Comparison of ENCODE assay signal across 23 cellular contexts in genomic region chr5:168658394-168658793, GRCh38.
DNase-seq lines count a peak whose midpoint lies in the region; ATAC-seq, FAIRE-seq and TF ChIP-seq lines count a peak whose summit lies in the region.
"Had no signal": no experiment of that assay in that cellular context is flagged by ENCODE, and none has a peak within 500 bp of the region (broad histone marks: within the 10 kb centered on the region; RNA-seq: fewer than 3 reads in every experiment).

No MANE protein-coding gene starts in this region.

- H2BK5ac ChIP-seq in H1 (ENCODE audit: low read depth, low read length): no peak overlapping the region
- H2BK5ac ChIP-seq in neuronal stem cell (ENCODE audit: low read length): no peak overlapping the region

- H3K14ac ChIP-seq in H1 (ENCODE audit: insufficient read length): no peak overlapping the region
- no peak overlapping the region for H3K14ac ChIP-seq in neuronal stem cell (ENCODE audit: low read length)

- H3K27me3 ChIP-seq in H1 (replicated peaks in 1 of 4; ENCODE audit: control insufficient read depth in 3 of 4, extremely low read depth in 1 of 4, insufficient read depth in 3 of 4, low read length in 3 of 4) (no peaks in the 10 kb centered on the region), neuronal stem cell (ENCODE audit: control insufficient read depth in 3 of 3, insufficient read depth in 3 of 3, low read depth in 1 of 3, low read length in 3 of 3) (peaks cover 0 to 6% (median 0%) of the 10 kb centered on the region in 3 experiments), PC-9 (ENCODE audit: insufficient read depth, low read depth) (peaks cover 9% of the 10 kb centered on the region)
- H3K27me3 ChIP-seq: right lobe of liver had no signal

- TF ChIP-seq POLR2A in H1 (IDR thresholded peaks at IDR 0.05; ENCODE audit: control extremely low read depth in 1 of 2, low read depth in 2 of 2, low read length in 2 of 2): no peak

- H3K9me3 ChIP-seq in H1 (ENCODE audit: insufficient read depth in 2 of 2, low read depth in 1 of 2, low read length in 1 of 2) (no peaks in the 10 kb centered on the region), neuronal stem cell (replicated peaks in 1 of 2; ENCODE audit: control insufficient read depth in 2 of 2, insufficient read depth in 1 of 2, low read depth in 1 of 2, low read length in 2 of 2) (no peaks in the 10 kb centered on the region), PC-9 (ENCODE audit: insufficient read depth, low read depth) (no peaks in the 10 kb centered on the region)
- H3K9me3 ChIP-seq: right lobe of liver had no signal

- no peaks in the 10 kb centered on the region for H3K27me3 Mint-ChIP-seq in activated CD4-positive, alpha-beta T cell treated with anti-CD3 and anti-CD28 coated beads for 36 hours
- peaks cover 9% of the 10 kb centered on the region for H3K27me3 Mint-ChIP-seq in activated T-cell treated with anti-CD3 and anti-CD28 coated beads, Interleukin-2, amount 50 U/mL, for 72 hours (ENCODE audit: low read depth)
- H3K27me3 Mint-ChIP-seq: activated naive CD8-positive, alpha-beta T cell treated with anti-CD3 and anti-CD28 coated beads, Interleukin-2, amount 50 U/mL, for 24 hours had no signal

- peak overlapping the region; percentile 72 for H2AFZ ChIP-seq in H1 (ENCODE audit: low read length)
- H2AFZ ChIP-seq in neuronal stem cell (ENCODE audit: low read length): peak overlapping the region; percentile 33
- H2AFZ ChIP-seq in PC-9: no peak overlapping the region
- H2AFZ ChIP-seq: parathyroid adenoma had no signal

- no peak for DNase-seq in H1 (ENCODE audit: low read depth in 1 of 2, low spot score in 2 of 2)
- no peak for DNase-seq in left ventricle myocardium superior
- no peak for DNase-seq in neuronal stem cell (ENCODE audit: low spot score)
- DNase-seq in GM19238 (ENCODE audit: insufficient read length, low spot score): no peak
- DNase-seq in activated CD4-positive, alpha-beta T cell treated with anti-CD3 and anti-CD28 coated beads for 36 hours: no peak
- no peak for DNase-seq in PC-9
- no peak for DNase-seq in activated T-cell treated with anti-CD3 and anti-CD28 coated beads, Interleukin-2, amount 50 U/mL, for 72 hours
- DNase-seq: activated CD4-positive, alpha-beta T cell treated with anti-CD3 and anti-CD28 coated beads, Interleukin-2, amount 10 ng/mL, durations not matched to agents 24 days and 14 days; activated naive CD8-positive, alpha-beta T cell treated with anti-CD3 and anti-CD28 coated beads, Interleukin-2, amount 50 U/mL, for 24 hours; activated T-cell treated with anti-CD3 and anti-CD28 coated beads, Interleukin-2, amount 50 U/mL, for 4 hours; CD4-positive, CD25-positive, alpha-beta regulatory T cell; foreskin melanocyte; KG1; MM.1S; NCI-H1417 treated with DMSO at 0.1 percent for 48 hours; NCI-H2081; right lobe of liver; stimulated activated naive CD4-positive, alpha-beta T cell had no signal

- POLR2A ChIA-PET in H1 (lab: Charles Lee; ENCODE audit: partially characterized antibody) (interaction anchor here (0.8 to 1.1 kb wide), 2 partner anchors 15 to 125 kb away, joined by 3 to 4 read pairs; no protein-coding TSS in a partner anchor), PC-9 (lab: Charles Lee; ENCODE audit: unreplicated experiment) (no interaction called here)
- POLR2A ChIA-PET in activated CD4-positive, alpha-beta T cell treated with anti-CD3 and anti-CD28 coated beads for 36 hours (lab: Charles Lee): no interaction called here

- no peak overlapping the region for H3K23ac ChIP-seq in H1 (ENCODE audit: insufficient read length)
- H3K23ac ChIP-seq in neuronal stem cell (ENCODE audit: low read depth, low read length, poor library complexity): no peak overlapping the region

- H2BK120ac ChIP-seq in H1 (replicated peaks; ENCODE audit: low read depth, low read length) (no peak overlapping the region), neuronal stem cell (ENCODE audit: low read depth, low read length) (no peak overlapping the region)

- no peak overlapping the region for H4K5ac ChIP-seq in H1 (ENCODE audit: insufficient read length, low read depth, low read length)

- WGBS in H1 (ENCODE audit: extremely low coverage in 1 of 2, insufficient coverage in 1 of 2, insufficient read length in 1 of 2, insufficient replicate concordance in 2 of 2, low coverage in 1 of 2, low lambda C conversion rate in 2 of 2, missing lambda C conversion rate in 1 of 2), 2 experiments: 91% methylated on average over 2 of the region's 2 CpGs; no CpG with 5 or more reads in 1 of the 2 experiments
- WGBS in neuronal stem cell (ENCODE audit: extremely low coverage in 2 of 2, insufficient read length in 2 of 2, insufficient replicate concordance in 1 of 2), 2 donors: no CpG with 5 or more reads among the region's 2 CpGs

- H3K9me3 Mint-ChIP-seq in activated CD4-positive, alpha-beta T cell treated with anti-CD3 and anti-CD28 coated beads for 36 hours (ENCODE audit: low read depth): no peaks in the 10 kb centered on the region
- H3K9me3 Mint-ChIP-seq in activated T-cell treated with anti-CD3 and anti-CD28 coated beads, Interleukin-2, amount 50 U/mL, for 72 hours: no peaks in the 10 kb centered on the region
- H3K9me3 Mint-ChIP-seq: activated CD4-positive, alpha-beta T cell treated with anti-CD3 and anti-CD28 coated beads, Interleukin-2, amount 10 ng/mL, durations not matched to agents 24 days and 14 days; activated naive CD8-positive, alpha-beta T cell treated with anti-CD3 and anti-CD28 coated beads, Interleukin-2, amount 50 U/mL, for 24 hours; activated T-cell treated with anti-CD3 and anti-CD28 coated beads, Interleukin-2, amount 50 U/mL, for 4 hours; CD4-positive, CD25-positive, alpha-beta regulatory T cell; neural crest cell had no signal

- no peak overlapping the region for H3K9ac ChIP-seq in H1 (replicated peaks in 1 of 4; ENCODE audit: extremely low read depth in 1 of 4, low read depth in 3 of 4, low read length in 3 of 4)
- H3K9ac ChIP-seq in neuronal stem cell (ENCODE audit: low read depth, low read length, poor library complexity): no peak overlapping the region
- H3K9ac ChIP-seq: parathyroid adenoma had no signal

- TF ChIP-seq RAD21 in H1 (IDR thresholded peaks at IDR 0.05 in 1 of 2, conservative IDR thresholded peaks at IDR 0.05 in 1 of 2; ENCODE audit: low read depth in 2 of 2, low read length in 2 of 2): no peak

- H2BK20ac ChIP-seq in H1 (ENCODE audit: low read length): no peak overlapping the region

- H3K18ac ChIP-seq in H1 (ENCODE audit: extremely low read depth, low read length) (no peak overlapping the region), neuronal stem cell (ENCODE audit: low read length) (no peak overlapping the region)

- no peaks in the 10 kb centered on the region for H3K36me3 Mint-ChIP-seq in activated CD4-positive, alpha-beta T cell treated with anti-CD3 and anti-CD28 coated beads for 36 hours (ENCODE audit: low read depth)
- no peaks in the 10 kb centered on the region for H3K36me3 Mint-ChIP-seq in activated T-cell treated with anti-CD3 and anti-CD28 coated beads, Interleukin-2, amount 50 U/mL, for 72 hours (ENCODE audit: insufficient read depth in 2 of 2)
- H3K36me3 Mint-ChIP-seq: CD4-positive, CD25-positive, alpha-beta regulatory T cell had no signal

- no peak overlapping the region for H3K27ac ChIP-seq in H1 (ENCODE audit: low read depth, low read length)
- no peak overlapping the region for H3K27ac ChIP-seq in neuronal stem cell (replicated peaks; ENCODE audit: low read length)
- no peak overlapping the region for H3K27ac ChIP-seq in PC-9
- H3K27ac ChIP-seq: parathyroid adenoma, right lobe of liver, VCaP had no signal

- CTCF ChIA-PET in H1 (lab: Charles Lee; ENCODE audit: partially characterized antibody) (interaction anchor here (0.5 to 1.0 kb wide), 3 partner anchors 9 to 257 kb away, joined by 3 read pairs; partner anchors contain the start of gene RARS1), PC-9 (lab: Charles Lee) (no interaction called here)
- CTCF ChIA-PET in activated CD4-positive, alpha-beta T cell treated with anti-CD3 and anti-CD28 coated beads for 36 hours (lab: Charles Lee): no interaction called here

- H3K4me1 ChIP-seq in H1 (replicated peaks in 1 of 4; ENCODE audit: control insufficient read depth in 3 of 4, insufficient read depth in 4 of 4, low read length in 3 of 4) (0 out of 7 replicates have a peak, but pooled peaks cover 0 to 3% (median 0%) of the 10 kb centered on the region in 4 experiments), neuronal stem cell (ENCODE audit: control insufficient read depth in 2 of 2, insufficient read depth in 1 of 2, low read depth in 1 of 2, low read length in 2 of 2) (peaks cover 0 to 12% of the 10 kb centered on the region in 2 donors), PC-9 (replicated peaks; ENCODE audit: insufficient read depth) (no peaks in the 10 kb centered on the region)
- H3K4me1 ChIP-seq: parathyroid adenoma had no signal

- no peaks in the 10 kb centered on the region for H4K20me1 ChIP-seq in H1 (replicated peaks in 1 of 2; ENCODE audit: control insufficient read depth in 1 of 2, insufficient read depth in 2 of 2, low read length in 2 of 2)
- no peaks in the 10 kb centered on the region for H4K20me1 ChIP-seq in PC-9 (ENCODE audit: insufficient read depth)

- TF ChIP-seq CTCF in H1 (IDR thresholded peaks at IDR 0.05; ENCODE audit: control extremely low read depth in 1 of 3, insufficient read depth in 1 of 3, low read depth in 1 of 3, low read length in 3 of 3): no peak
- no peak for TF ChIP-seq CTCF in PC-9 (conservative IDR thresholded peaks at IDR 0.05)

- H3K4ac ChIP-seq in H1 (replicated peaks; ENCODE audit: insufficient read length, low read depth, low read length) (no peak overlapping the region), neuronal stem cell (ENCODE audit: low read length) (no peak overlapping the region)

- no TSS peak for BruUV-seq in PC-9 (replicated peaks; lab: Mats Ljungman, UMichigan)

- H3K4me3 ChIP-seq in H1 (ENCODE audit: extremely low read depth in 1 of 4, insufficient read depth in 2 of 4, low read depth in 3 of 4, low read length in 4 of 4) (no peak overlapping the region), neuronal stem cell (ENCODE audit: low read length in 2 of 2) (no peak overlapping the region), PC-9 (no peak overlapping the region)
- H3K4me3 ChIP-seq: right lobe of liver had no signal

- no peak overlapping the region for H3K56ac ChIP-seq in H1 (replicated peaks; ENCODE audit: insufficient read length, low read depth, low read length)

- H3F3A ChIP-seq in PC-9 (ENCODE audit: insufficient read depth, low read depth): no peaks in the 10 kb centered on the region

- no peak overlapping the region for H4K8ac ChIP-seq in H1 (ENCODE audit: extremely low read depth, insufficient read depth, low read length)
- H4K8ac ChIP-seq in neuronal stem cell (ENCODE audit: low read depth, low read length): no peak overlapping the region

- H3K23me2 ChIP-seq in H1 (ENCODE audit: low read depth, low read length): no peaks in the 10 kb centered on the region

- no peak overlapping the region for H3K27ac Mint-ChIP-seq in activated CD4-positive, alpha-beta T cell treated with anti-CD3 and anti-CD28 coated beads for 36 hours
- no peak overlapping the region for H3K27ac Mint-ChIP-seq in activated T-cell treated with anti-CD3 and anti-CD28 coated beads, Interleukin-2, amount 50 U/mL, for 72 hours
- H3K27ac Mint-ChIP-seq: activated CD4-positive, alpha-beta T cell treated with anti-CD3 and anti-CD28 coated beads, Interleukin-2, amount 10 ng/mL, durations not matched to agents 24 days and 14 days; activated naive CD8-positive, alpha-beta T cell treated with anti-CD3 and anti-CD28 coated beads, Interleukin-2, amount 50 U/mL, for 24 hours; CD4-positive, CD25-positive, alpha-beta regulatory T cell had no signal

- H3K79me2 ChIP-seq in H1 (ENCODE audit: control insufficient read depth in 1 of 2, insufficient read depth in 2 of 2, low read length in 2 of 2): no peaks in the 10 kb centered on the region
- H3K79me2 ChIP-seq in PC-9 (ENCODE audit: low read depth): no peaks in the 10 kb centered on the region
- H3K79me2 ChIP-seq: parathyroid adenoma had no signal

- ATAC-seq in SK-N-SH treated with all-trans-retinoic acid at 6 μM for 48 hours (no peak), left ventricle myocardium superior (peak; percentile 75)
- ATAC-seq in activated CD4-positive, alpha-beta T cell treated with anti-CD3 and anti-CD28 coated beads for 36 hours: no peak
- ATAC-seq in activated T-cell treated with anti-CD3 and anti-CD28 coated beads, Interleukin-2, amount 50 U/mL, for 72 hours (replicated peaks in 1 of 2): no peak
- ATAC-seq: activated naive CD8-positive, alpha-beta T cell treated with anti-CD3 and anti-CD28 coated beads, Interleukin-2, amount 50 U/mL, for 24 hours; activated T-cell treated with anti-CD3 and anti-CD28 coated beads, Interleukin-2, amount 50 U/mL, for 4 hours had no signal

- H4K91ac ChIP-seq in H1 (replicated peaks; ENCODE audit: insufficient read length, low read length): no peak overlapping the region
- H4K91ac ChIP-seq in neuronal stem cell (ENCODE audit: low read depth, low read length, poor library complexity): no peak overlapping the region

- H3K4me2 ChIP-seq in H1 (ENCODE audit: insufficient read depth in 1 of 2, low read depth in 2 of 2, low read length in 2 of 2) (no peak overlapping the region), neuronal stem cell (ENCODE audit: insufficient read depth, low read length, poor library complexity, severe bottlenecking) (no peak overlapping the region), PC-9 (no peak overlapping the region)

- H2BK12ac ChIP-seq in H1 (ENCODE audit: low read depth, low read length) (no peak overlapping the region), neuronal stem cell (ENCODE audit: low read length) (no peak overlapping the region)

- H3K36me3 ChIP-seq in H1 (ENCODE audit: control insufficient read depth in 2 of 4, insufficient read depth in 4 of 4, low read length in 3 of 4): no peaks in the 10 kb centered on the region
- peaks cover 0 to 1% of the 10 kb centered on the region in 2 donors for H3K36me3 ChIP-seq in neuronal stem cell (replicated peaks in 1 of 2; ENCODE audit: control insufficient read depth in 2 of 2, insufficient read depth in 2 of 2, low read length in 2 of 2)
- no peaks in the 10 kb centered on the region for H3K36me3 ChIP-seq in PC-9 (ENCODE audit: low read depth)
- H3K36me3 ChIP-seq: right lobe of liver had no signal

- no peaks in the 10 kb centered on the region for H3K4me1 Mint-ChIP-seq in activated CD4-positive, alpha-beta T cell treated with anti-CD3 and anti-CD28 coated beads for 36 hours
- no peaks in the 10 kb centered on the region for H3K4me1 Mint-ChIP-seq in activated T-cell treated with anti-CD3 and anti-CD28 coated beads, Interleukin-2, amount 50 U/mL, for 72 hours (ENCODE audit: low read depth)
- H3K4me1 Mint-ChIP-seq: activated CD4-positive, alpha-beta T cell treated with anti-CD3 and anti-CD28 coated beads, Interleukin-2, amount 10 ng/mL, durations not matched to agents 24 days and 14 days; activated naive CD8-positive, alpha-beta T cell treated with anti-CD3 and anti-CD28 coated beads, Interleukin-2, amount 50 U/mL, for 24 hours; CD4-positive, CD25-positive, alpha-beta regulatory T cell had no signal

- H2BK15ac ChIP-seq in H1 (ENCODE audit: low read length) (no peak overlapping the region), neuronal stem cell (ENCODE audit: low read length) (no peak overlapping the region)

- no peak for FAIRE-seq in H1 (lab: Jason Lieb, UNC)
- FAIRE-seq: GM18507 had no signal

- no peaks in the 10 kb centered on the region for H3K9me2 ChIP-seq in PC-9 (ENCODE audit: insufficient read depth)

- H3K79me1 ChIP-seq in H1 (ENCODE audit: low read depth, low read length) (no peaks in the 10 kb centered on the region), neuronal stem cell (ENCODE audit: low read depth, low read length) (no peaks in the 10 kb centered on the region)

- H3K4me3 Mint-ChIP-seq in activated CD4-positive, alpha-beta T cell treated with anti-CD3 and anti-CD28 coated beads for 36 hours: no peak overlapping the region
- H3K4me3 Mint-ChIP-seq in activated T-cell treated with anti-CD3 and anti-CD28 coated beads, Interleukin-2, amount 50 U/mL, for 72 hours: no peak overlapping the region
- H3K4me3 Mint-ChIP-seq: activated CD4-positive, alpha-beta T cell treated with anti-CD3 and anti-CD28 coated beads, Interleukin-2, amount 10 ng/mL, durations not matched to agents 24 days and 14 days; activated naive CD8-positive, alpha-beta T cell treated with anti-CD3 and anti-CD28 coated beads, Interleukin-2, amount 50 U/mL, for 24 hours; activated T-cell treated with anti-CD3 and anti-CD28 coated beads, Interleukin-2, amount 50 U/mL, for 4 hours; CD4-positive, CD25-positive, alpha-beta regulatory T cell; neural crest cell had no signal

- intact Hi-C loops in left ventricle myocardium superior (cut with micrococcal nuclease): no loop called here
- intact Hi-C loops in activated CD4-positive, alpha-beta T cell treated with anti-CD3 and anti-CD28 coated beads for 36 hours (cut with DNase I, micrococcal nuclease): no loop called here
- intact Hi-C loops in PC-9 (cut with micrococcal nuclease; ENCODE audit: unreplicated experiment): no loop called here

- H2AK5ac ChIP-seq in H1 (ENCODE audit: low read depth, low read length) (no peak overlapping the region), neuronal stem cell (ENCODE audit: low read depth, low read length) (no peak overlapping the region)

- TF ChIP-seq EP300 in H1 (IDR thresholded peaks at IDR 0.05; ENCODE audit: borderline replicate concordance in 1 of 2, low read depth in 2 of 2, low read length in 2 of 2): no peak
